13 cellular contexts compared by ENCODE assay signal in genomic region chr3:163476179-163476578, GRCh38.
A peak's percentile ranks its signal among the peaks of the same experiment; 100 is the strongest.
DNase-seq lines count a peak whose midpoint lies in the region; ATAC-seq, FAIRE-seq and TF ChIP-seq lines count a peak whose summit lies in the region.
"Had no signal": no experiment of that assay in that cellular context is flagged by ENCODE, and none has a peak within 500 bp of the region (broad histone marks: within the 10 kb centered on the region; RNA-seq: fewer than 3 reads in every experiment).

No MANE protein-coding gene starts in this region.

- H3K9me3 ChIP-seq in liver (ENCODE audit: control insufficient read depth in 4 of 4, low read length in 3 of 4): no peaks in the 10 kb centered on the region
- H3K9me3 ChIP-seq in HepG2 (ENCODE audit: low read length): no peaks in the 10 kb centered on the region
- no peaks in the 10 kb centered on the region for H3K9me3 ChIP-seq in body of pancreas
- H3K9me3 ChIP-seq: BLaER1 treated with 17β-estradiol and CSF1 and Interleukin-3, amounts not matched to agents 10 nM and 100 nM had no signal

- peak; percentile 6 for TF ChIP-seq CTCF in liver (IDR thresholded peaks at IDR 0.05; ENCODE audit: low read depth, low read length, missing input control)
- no peak for TF ChIP-seq CTCF in HepG2 (CRISPR knock-in tag; IDR thresholded peaks at IDR 0.05)
- peak in 5 of 7 experiments; percentile 9 to 43 (median 27) for TF ChIP-seq CTCF in body of pancreas (IDR thresholded peaks at IDR 0.05)
- no peak for TF ChIP-seq CTCF in mesothelial cell of epicardium (IDR thresholded peaks at IDR 0.05; ENCODE audit: unreplicated experiment)

- TF ChIP-seq RAD21 in liver (IDR thresholded peaks at IDR 0.05) (peak in 1 of 2 donors; percentile 25), HepG2 (CRISPR knock-in tag; IDR thresholded peaks at IDR 0.05) (no peak)

- H4K20me1 ChIP-seq in HepG2 (ENCODE audit: insufficient read depth, low read length): no peaks in the 10 kb centered on the region
- H4K20me1 ChIP-seq: BLaER1 treated with 17β-estradiol and CSF1 and Interleukin-3, amounts not matched to agents 10 nM and 100 nM had no signal

- H3K4me3 ChIP-seq in liver (ENCODE audit: low read depth in 1 of 3, low read length in 3 of 3): no peak overlapping the region
- H3K4me3 ChIP-seq in HepG2 (replicated peaks in 1 of 3; ENCODE audit: insufficient read depth in 1 of 3, low read depth in 2 of 3, low read length in 3 of 3): no peak overlapping the region
- no peak overlapping the region for H3K4me3 ChIP-seq in body of pancreas
- H3K4me3 ChIP-seq: BLaER1 treated with 17β-estradiol and CSF1 and Interleukin-3, amounts not matched to agents 10 nM and 100 nM had no signal

- H3K27ac Mint-ChIP-seq in mesothelial cell of epicardium: no peak overlapping the region
- H3K27ac Mint-ChIP-seq: activated naive CD4-positive, alpha-beta T cell treated with anti-CD3 and anti-CD28 coated beads, Interleukin-2, amount 50 U/mL, for 24 hours had no signal

- H3K9ac ChIP-seq in liver (ENCODE audit: low read depth in 1 of 2, low read length in 2 of 2) (no peak overlapping the region), HepG2 (ENCODE audit: insufficient read depth, low read depth, low read length) (no peak overlapping the region)
- H3K9ac ChIP-seq: BLaER1 treated with 17β-estradiol and CSF1 and Interleukin-3, amounts not matched to agents 10 nM and 100 nM had no signal

- TF ChIP-seq POLR2A in HepG2 (IDR thresholded peaks at IDR 0.05; ENCODE audit: insufficient read depth in 1 of 2, low read depth in 2 of 2, low read length in 2 of 2): no peak
- TF ChIP-seq POLR2A in body of pancreas (IDR thresholded peaks at IDR 0.05): no peak

- no peak for FAIRE-seq in HepG2 (lab: Jason Lieb, UNC)

- intact Hi-C loops in HepG2 (cut with micrococcal nuclease; ENCODE audit: unreplicated experiment) (no loop called here), body of pancreas (cut with DNase I) (no loop called here)

- H3K4me1 ChIP-seq in liver (ENCODE audit: control insufficient read depth in 4 of 4, insufficient read depth in 4 of 4, low read length in 3 of 4) (no peaks in the 10 kb centered on the region), HepG2 (ENCODE audit: insufficient read depth, low read length) (no peaks in the 10 kb centered on the region), body of pancreas (no peaks in the 10 kb centered on the region)
- H3K4me1 ChIP-seq: BLaER1 treated with 17β-estradiol and CSF1 and Interleukin-3, amounts not matched to agents 10 nM and 100 nM had no signal

- H3K27me3 Mint-ChIP-seq in mesothelial cell of epicardium (ENCODE audit: low read depth): no peaks in the 10 kb centered on the region
- H3K27me3 Mint-ChIP-seq: activated naive CD4-positive, alpha-beta T cell treated with anti-CD3 and anti-CD28 coated beads, Interleukin-2, amount 50 U/mL, for 24 hours had no signal

- no peaks in the 10 kb centered on the region for H3K36me3 ChIP-seq in liver (ENCODE audit: control insufficient read depth in 4 of 4, insufficient read depth in 3 of 4, low read depth in 1 of 4, low read length in 3 of 4)
- no peaks in the 10 kb centered on the region for H3K36me3 ChIP-seq in HepG2 (replicated peaks in 1 of 2; ENCODE audit: control insufficient read depth in 1 of 2, insufficient read depth in 2 of 2, low read length in 2 of 2)
- H3K36me3 ChIP-seq in body of pancreas (replicated peaks in 1 of 2; ENCODE audit: insufficient read depth in 1 of 2, low read depth in 2 of 2): no peaks in the 10 kb centered on the region
- H3K36me3 ChIP-seq: BLaER1 treated with 17β-estradiol and CSF1 and Interleukin-3, amounts not matched to agents 10 nM and 100 nM had no signal

- H3K4me1 Mint-ChIP-seq in mesothelial cell of epicardium: no peaks in the 10 kb centered on the region
- H3K4me1 Mint-ChIP-seq: activated naive CD4-positive, alpha-beta T cell treated with anti-CD3 and anti-CD28 coated beads, Interleukin-2, amount 50 U/mL, for 24 hours had no signal

- H3K9me3 Mint-ChIP-seq in mesothelial cell of epicardium: peaks cover 7% of the 10 kb centered on the region
- H3K9me3 Mint-ChIP-seq: activated naive CD4-positive, alpha-beta T cell treated with anti-CD3 and anti-CD28 coated beads, Interleukin-2, amount 50 U/mL, for 24 hours had no signal

- H3K79me2 ChIP-seq in HepG2 (ENCODE audit: insufficient read depth, low read length): no peaks in the 10 kb centered on the region

- ATAC-seq in HepG2 (no peak), body of pancreas (no peak), GM19023 (IDR thresholded peaks at IDR 0.05; ENCODE audit: unreplicated experiment) (no peak)
- ATAC-seq: left ventricle myocardium superior had no signal

- CTCF ChIA-PET in HepG2 (lab: Yijun Ruan, JAX; ENCODE audit: low intra/inter-chr PET ratio, low total read pairs): no interaction called here

- H3K27ac ChIP-seq in liver (ENCODE audit: low read depth in 1 of 2, low read length in 2 of 2): no peak overlapping the region
- H3K27ac ChIP-seq in HepG2 (ENCODE audit: extremely low read length, insufficient read depth, low read length): no peak overlapping the region
- no peak overlapping the region for H3K27ac ChIP-seq in body of pancreas
- H3K27ac ChIP-seq: BLaER1 treated with 17β-estradiol and CSF1 and Interleukin-3, amounts not matched to agents 10 nM and 100 nM had no signal

- H3K36me3 Mint-ChIP-seq in mesothelial cell of epicardium: peaks cover 2% of the 10 kb centered on the region
- H3K36me3 Mint-ChIP-seq: activated naive CD4-positive, alpha-beta T cell treated with anti-CD3 and anti-CD28 coated beads, Interleukin-2, amount 50 U/mL, for 24 hours had no signal

- in situ Hi-C loops in HepG2 (cut with HindIII; ENCODE audit: extremely low pct_ligation_motif_present, low pct_unique_long_range_greater_than_20kb): loop anchor here (25.0 kb wide), 1 partner anchor 1914 kb away; no protein-coding TSS in a partner anchor

- no peak overlapping the region for H3K4me2 ChIP-seq in HepG2 (ENCODE audit: low read depth, low read length)
- H3K4me2 ChIP-seq: BLaER1 treated with 17β-estradiol and CSF1 and Interleukin-3, amounts not matched to agents 10 nM and 100 nM had no signal

- H2AFZ ChIP-seq in HepG2 (ENCODE audit: low read length): no peak overlapping the region

- no peak overlapping the region for H3K4me3 Mint-ChIP-seq in mesothelial cell of epicardium
- H3K4me3 Mint-ChIP-seq: activated naive CD4-positive, alpha-beta T cell treated with anti-CD3 and anti-CD28 coated beads, Interleukin-2, amount 50 U/mL, for 24 hours had no signal

- 52% methylated on average over 2 of the region's 2 CpGs for WGBS in liver
- 0% methylated on average over 2 of the region's 2 CpGs for WGBS in HepG2 (ENCODE audit: low lambda C conversion rate)
- WGBS in body of pancreas, 2 donors: 32 to 38% methylated on average over 2 of the region's 2 CpGs

- DNase-seq in HepG2 (ENCODE audit: low spot score): no peak
- peak; percentile 6 for DNase-seq in NCI-H2196 treated with DMSO at 0.1 percent for 48 hours (lab: John Stamatoyannopoulos, UW; ENCODE audit: unreplicated experiment)
- no peak for DNase-seq in body of pancreas
- no peak for DNase-seq in mesothelial cell of epicardium (ENCODE audit: low spot score in 2 of 2, unreplicated experiment in 2 of 2)
- DNase-seq in NK-92 (lab: John Stamatoyannopoulos, UW; ENCODE audit: unreplicated experiment): no peak
- no peak for DNase-seq in DMS79 treated with DMSO at 0.1 percent for 48 hours (lab: John Stamatoyannopoulos, UW)
- DNase-seq: activated CD4-positive, alpha-beta T cell treated with anti-CD3 and anti-CD28 coated beads, Interleukin-2, amount 50 U/mL, for 4 hours; Karpas-422; left ventricle myocardium superior had no signal

- no peak for TF ChIP-seq EP300 in HepG2 (IDR thresholded peaks at IDR 0.05; ENCODE audit: low read depth in 2 of 2, low read length in 2 of 2)
- TF ChIP-seq EP300 in HepG2 (CRISPR knock-in tag; IDR thresholded peaks at IDR 0.05; ENCODE audit: borderline replicate concordance): no peak

- POLR2A ChIA-PET in HepG2 (lab: Yijun Ruan, JAX): no interaction called here

- H3K27me3 ChIP-seq in liver (ENCODE audit: control insufficient read depth in 4 of 4, insufficient read depth in 4 of 4, low read length in 3 of 4) (no peaks in the 10 kb centered on the region), HepG2 (ENCODE audit: control insufficient read depth in 1 of 2, insufficient read depth in 2 of 2, low read length in 2 of 2) (no peaks in the 10 kb centered on the region), body of pancreas (no peaks in the 10 kb centered on the region)
- H3K27me3 ChIP-seq: BLaER1 treated with 17β-estradiol and CSF1 and Interleukin-3, amounts not matched to agents 10 nM and 100 nM had no signal

- BruUV-seq in HepG2 (replicated peaks; lab: Mats Ljungman, UMichigan): no TSS peak

TF ChIP-seq in liver, 16 proteins besides CTCF, POLR2A, EP300 and RAD21 (continues in another document):
- no peak for TF ChIP-seq ATF3 (IDR thresholded peaks at IDR 0.05)
- TF ChIP-seq RXRA (IDR thresholded peaks at IDR 0.05): no peak
- TF ChIP-seq JUND (IDR thresholded peaks at IDR 0.05): no peak
- no peak for TF ChIP-seq EGR1 (IDR thresholded peaks at IDR 0.05; ENCODE audit: low read depth in 2 of 2)
- TF ChIP-seq GABPA (IDR thresholded peaks at IDR 0.05 in 1 of 2, conservative IDR thresholded peaks at IDR 0.05 in 1 of 2): no peak
- TF ChIP-seq HNF4A (conservative IDR thresholded peaks at IDR 0.05): no peak

TF ChIP-seq in HepG2, 621 proteins besides CTCF, POLR2A, EP300 and RAD21:
- TF ChIP-seq ZBTB38 (CRISPR knock-in tag; IDR thresholded peaks at IDR 0.05) (no peak), ZFP37 (CRISPR knock-in tag; IDR thresholded peaks at IDR 0.05; ENCODE audit: borderline replicate concordance) (no peak), ZEB1 (IDR thresholded peaks at IDR 0.05; ENCODE audit: insufficient replicate concordance, low read depth) (no peak)

Comparison
In these comparisons a context has a peak if more than half of its experiments do, and no peak if none do; other contexts are left out.
1. CTCF ChIP-seq: peak in liver (single experiment) and body of pancreas (5 of 7); none in HepG2 (single experiment) and mesothelial cell of epicardium (single experiment).